In the genomic region with DNA sequence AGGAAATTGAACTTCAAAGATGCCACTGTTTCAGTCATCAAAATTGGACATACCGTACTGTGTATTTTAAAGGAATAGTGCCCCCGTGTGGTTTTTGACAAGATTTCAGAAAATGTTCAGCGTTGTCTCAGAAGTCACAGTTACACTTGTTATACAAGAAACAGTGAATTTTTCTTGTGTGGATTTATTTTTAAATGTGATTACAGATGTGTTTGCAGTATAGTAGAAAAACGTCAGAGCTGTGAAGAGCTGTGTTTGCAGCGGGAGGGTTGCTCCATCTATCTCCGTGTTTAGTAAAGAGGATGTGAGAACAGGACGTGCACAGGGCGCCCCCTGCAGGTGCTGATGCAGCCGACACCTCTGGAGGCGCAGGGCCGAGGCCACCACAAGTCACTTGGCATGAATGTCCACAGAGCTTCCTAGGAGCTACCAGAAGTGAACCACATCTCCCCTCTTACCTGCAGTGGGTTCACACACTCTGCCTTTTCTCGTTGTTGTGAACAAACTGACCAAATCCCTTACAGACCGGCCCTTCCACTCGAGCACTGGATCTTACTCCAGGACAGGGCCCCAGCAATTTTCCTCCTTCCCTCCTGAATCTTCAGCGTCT, we compare ENCODE assay signal across 8 cellular contexts.
DNase-seq lines count a peak whose midpoint lies in the region; FAIRE-seq and TF ChIP-seq lines count a peak whose summit lies in the region.

No MANE protein-coding gene starts in this region.

- FAIRE-seq in frontal cortex (lab: Jason Lieb, UNC), result peak; percentile 86

- intact Hi-C loops in testis (cut with DNase I; ENCODE audit: low total_unique reads), result no loop called here

- H3K27me3 ChIP-seq in HAP-1 (ENCODE audit: low read depth) (no peaks in the 10 kb centered on the region), Loucy (ENCODE audit: insufficient read depth, low read length, poor library complexity, severe bottlenecking) (no peaks in the 10 kb centered on the region), osteoblast (ENCODE audit: insufficient read depth, low read length) (peaks cover 7% of the 10 kb centered on the region), testis (no peaks in the 10 kb centered on the region)

- H3K36me3 ChIP-seq in HAP-1 (replicated peaks) (no peaks in the 10 kb centered on the region), Loucy (ENCODE audit: insufficient read depth, low read length) (no peaks in the 10 kb centered on the region), osteoblast (ENCODE audit: insufficient read depth, low read length) (no peaks in the 10 kb centered on the region), testis (ENCODE audit: low read depth, missing control alignments) (no peaks in the 10 kb centered on the region)

- H3F3A ChIP-seq in Loucy (ENCODE audit: low read depth), result no peaks in the 10 kb centered on the region

- no peaks in the 10 kb centered on the region for H3K9me2 ChIP-seq in Loucy (replicated peaks; ENCODE audit: low read depth, low read length)

- DNase-seq in GDM1 (lab: John Stamatoyannopoulos, UW) (peak; percentile 76), HAP-1 (ENCODE audit: low spot score in 2 of 2) (peak; percentile 66 to 89), SIG-M5 (lab: John Stamatoyannopoulos, UW) (peak; percentile 25), activated gamma-delta T cell (lab: John Stamatoyannopoulos, UW) (peak; percentile 46), frontal cortex (ENCODE audit: low spot score in 2 of 2) (peak in 1 of 2 donors; percentile 37), osteoblast (ENCODE audit: insufficient read length, low spot score, missing footprints) (peak; percentile 76), testis (peak; percentile 91)

- H3K4me2 ChIP-seq in Loucy (ENCODE audit: low read depth, low read length, poor library complexity, severe bottlenecking) (peak overlapping the region; percentile 82), osteoblast (ENCODE audit: insufficient read depth, low read length) (peak overlapping the region; percentile 83)

- 14 to 23% methylated on average over 15 of the region's 15 CpGs for WGBS in testis, 2 donors

- H2AFZ ChIP-seq in Loucy (ENCODE audit: low read length), result peak overlapping the region; percentile 92
- peak overlapping the region; percentile 45 for H2AFZ ChIP-seq in osteoblast (ENCODE audit: low read length)

- H3K79me2 ChIP-seq in Loucy (ENCODE audit: insufficient read depth, low read length) (no peaks in the 10 kb centered on the region), osteoblast (ENCODE audit: insufficient read depth, low read length) (no peaks in the 10 kb centered on the region)

- H3K9me3 ChIP-seq in HAP-1 (no peaks in the 10 kb centered on the region), Loucy (ENCODE audit: insufficient read depth, low read depth, low read length) (no peaks in the 10 kb centered on the region), osteoblast (ENCODE audit: low read depth, low read length) (no peaks in the 10 kb centered on the region), testis (no peaks in the 10 kb centered on the region)

- H4K20me1 ChIP-seq in Loucy (ENCODE audit: insufficient read depth, low read length, poor library complexity, severe bottlenecking) (no peaks in the 10 kb centered on the region), osteoblast (ENCODE audit: insufficient read depth, low read length) (no peaks in the 10 kb centered on the region)

- H3K4me3 ChIP-seq in HAP-1, result peak overlapping the region; percentile 17
- peak overlapping the region; percentile 73 for H3K4me3 ChIP-seq in Loucy (ENCODE audit: low read length, poor library complexity, severe bottlenecking)
- peak overlapping the region; percentile 56 for H3K4me3 ChIP-seq in osteoblast (ENCODE audit: insufficient read depth, low read length)
- H3K4me3 ChIP-seq in testis, result no peak overlapping the region

- peak overlapping the region; percentile 62 for H3K9ac ChIP-seq in Loucy (ENCODE audit: low read depth, low read length, poor library complexity, severe bottlenecking)

- TF ChIP-seq CTCF in Loucy (conservative IDR thresholded peaks at IDR 0.05; ENCODE audit: low read length) (peak; percentile 100), osteoblast (IDR thresholded peaks at IDR 0.05; ENCODE audit: extremely low read depth, low read depth, low read length) (peak; percentile 97), testis (IDR thresholded peaks at IDR 0.05) (peak; percentile 77 to 88 (median 78))

- TF ChIP-seq POLR2A in testis (IDR thresholded peaks at IDR 0.05), result no peak

- peaks cover 10% of the 10 kb centered on the region for H3K4me1 ChIP-seq in HAP-1
- H3K4me1 ChIP-seq in Loucy (ENCODE audit: insufficient read depth, low read length, poor library complexity, severe bottlenecking), result peaks cover 6% of the 10 kb centered on the region
- peaks cover 10% of the 10 kb centered on the region for H3K4me1 ChIP-seq in osteoblast (ENCODE audit: insufficient read depth, low read length)
- H3K4me1 ChIP-seq in testis, result no peaks in the 10 kb centered on the region

- H3K27ac ChIP-seq in osteoblast (ENCODE audit: low read depth, low read length) (no peak overlapping the region), testis (no peak overlapping the region)

- in situ Hi-C loops in HAP-1 (cut with MboI; ENCODE audit: low sequenced_read_pairs), result no loop called here

Comparison
In these comparisons a context has a peak if more than half of its experiments do, and no peak if none do; other contexts are left out.
1. H3K4me3 ChIP-seq: peak in HAP-1 (single experiment), Loucy (single experiment) and osteoblast (single experiment); none in testis (0 of 2).
2. Peak in every context shown above with its lines, with median percentiles within 50 percentile points of each other: CTCF ChIP-seq.